ENCODE assay signal across 9 cellular contexts in genomic region chr11:123057604-123058305, GRCh38. TPM values are rescaled to one million over a fixed set of nuclear protein-coding genes. Genes with fewer than 3 reads are reported as not detected.
DNase-seq lines count a peak whose midpoint lies in the region; ATAC-seq, FAIRE-seq and TF ChIP-seq lines count a peak whose summit lies in the region.
"Had no signal": no experiment of that assay in that cellular context is flagged by ENCODE, and none has a peak within 500 bp of the region (broad histone marks: within the 10 kb centered on the region; RNA-seq: fewer than 3 reads in every experiment).

No MANE protein-coding gene starts in this region.

- H4K8ac ChIP-seq in H9 (replicated peaks; ENCODE audit: insufficient read length, low read depth, low read length), result no peak overlapping the region

- H2BK5ac ChIP-seq in H9 (ENCODE audit: insufficient read length, low read length), result no peak overlapping the region

- FAIRE-seq in urothelium cell line (lab: Jason Lieb, UNC), result no peak

- peak overlapping the region; percentile 97 to 100 (median 97) for H3K27ac Mint-ChIP-seq in CD4-positive, CD25-positive, alpha-beta regulatory T cell
- peak overlapping the region in 2 of 3 experiments; percentile 23 to 94; a peak in 3 of 7 replicates for H3K27ac Mint-ChIP-seq in H9
- H3K27ac Mint-ChIP-seq in activated naive CD8-positive, alpha-beta T cell treated with anti-CD3 and anti-CD28 coated beads, Interleukin-2, amount 50 U/mL, for 24 hours, result peak overlapping the region; percentile 100
- H3K27ac Mint-ChIP-seq in natural killer cell, result peak overlapping the region; percentile 99 to 100

- no peak overlapping the region for H3K4ac ChIP-seq in H9 (ENCODE audit: low read depth, low read length)

- H4K91ac ChIP-seq in H9 (ENCODE audit: insufficient read length, low read depth, low read length), result no peak overlapping the region

- peaks cover 8% of the 10 kb centered on the region for H3K23me2 ChIP-seq in H9 (ENCODE audit: insufficient read length, low read depth, low read length, poor library complexity, severe bottlenecking)

- H3K18ac ChIP-seq in H9 (ENCODE audit: insufficient read length, low read depth, low read length), result no peak overlapping the region

- H2BK120ac ChIP-seq in H9 (ENCODE audit: low read depth, low read length, poor library complexity, severe bottlenecking), result no peak overlapping the region

- no peaks in the 10 kb centered on the region for H3K27me3 ChIP-seq in CD4-positive, CD25-positive, alpha-beta regulatory T cell (ENCODE audit: control insufficient read depth, insufficient read depth, low read length)
- no peaks in the 10 kb centered on the region for H3K27me3 ChIP-seq in H9 (ENCODE audit: insufficient read depth, low read length)

- H3K9me3 ChIP-seq in CD4-positive, CD25-positive, alpha-beta regulatory T cell (ENCODE audit: control insufficient read depth in 2 of 2, low read length in 2 of 2), result no peaks in the 10 kb centered on the region
- no peaks in the 10 kb centered on the region for H3K9me3 ChIP-seq in H9 (ENCODE audit: control insufficient read depth, low read depth, low read length)

- peak overlapping the region; percentile 100 for H3K4me3 ChIP-seq in CD4-positive, CD25-positive, alpha-beta regulatory T cell (ENCODE audit: low read depth, low read length)

- no peak overlapping the region for H2BK12ac ChIP-seq in H9 (ENCODE audit: insufficient read length, low read depth, low read length)

- H3K9ac ChIP-seq in H9 (ENCODE audit: extremely low read depth, insufficient read length, low read length), result no peak overlapping the region

- no peaks in the 10 kb centered on the region for H4K20me1 ChIP-seq in H9 (ENCODE audit: control insufficient read depth, insufficient read depth, insufficient read length)

- H3K36me3 ChIP-seq in CD4-positive, CD25-positive, alpha-beta regulatory T cell (ENCODE audit: control insufficient read depth, insufficient read depth, low read length), result peaks cover 75% of the 10 kb centered on the region

- DNase-seq in CD4-positive, CD25-positive, alpha-beta regulatory T cell, result no peak
- DNase-seq in H9, result no peak
- no peak for DNase-seq in activated naive CD8-positive, alpha-beta T cell treated with anti-CD3 and anti-CD28 coated beads, Interleukin-2, amount 50 U/mL, for 24 hours
- no peak for DNase-seq in natural killer cell
- DNase-seq in urothelium cell line (ENCODE audit: low spot score), result no peak
- DNase-seq in amygdala (lab: John Stamatoyannopoulos, UW), result no peak
- no peak for DNase-seq in SW 1271 (lab: John Stamatoyannopoulos, UW)
- DNase-seq: SHP77 treated with DMSO at 0.1 percent for 48 hours had no signal

- H4K5ac ChIP-seq in H9 (ENCODE audit: insufficient read length, low read depth, low read length), result no peak overlapping the region

- H3K79me1 ChIP-seq in H9 (ENCODE audit: insufficient read depth, low read depth, low read length, poor library complexity, severe bottlenecking), result no peaks in the 10 kb centered on the region

- H3K56ac ChIP-seq in H9 (ENCODE audit: insufficient read length, low read depth, low read length), result no peak overlapping the region

- peak overlapping the region; percentile 66 for H3K27ac ChIP-seq in CD4-positive, CD25-positive, alpha-beta regulatory T cell (ENCODE audit: insufficient read depth, low read length, poor library complexity, severe bottlenecking)
- H3K27ac ChIP-seq in H9 (ENCODE audit: insufficient read length, low read depth, low read length), result no peak overlapping the region

- no peak overlapping the region for H3K23ac ChIP-seq in H9 (ENCODE audit: insufficient read length, low read depth, low read length)

- peaks cover 20 to 70% (median 61%) of the 10 kb centered on the region in 4 donors for H3K4me1 Mint-ChIP-seq in CD4-positive, CD25-positive, alpha-beta regulatory T cell
- H3K4me1 Mint-ChIP-seq in H9 (peaks cover 21 to 39% of the 10 kb centered on the region in 2 experiments), natural killer cell (peaks cover 66 to 85% of the 10 kb centered on the region in 2 donors)
- H3K4me1 Mint-ChIP-seq in activated naive CD8-positive, alpha-beta T cell treated with anti-CD3 and anti-CD28 coated beads, Interleukin-2, amount 50 U/mL, for 24 hours, result peaks cover 64% of the 10 kb centered on the region

- no peak for ATAC-seq in CD4-positive, CD25-positive, alpha-beta regulatory T cell (ENCODE audit: low read depth in 2 of 2)
- no peak for ATAC-seq in activated naive CD8-positive, alpha-beta T cell treated with anti-CD3 and anti-CD28 coated beads, Interleukin-2, amount 50 U/mL, for 24 hours
- ATAC-seq in natural killer cell, result no peak
- ATAC-seq in HG03378 (IDR thresholded peaks at IDR 0.05; ENCODE audit: unreplicated experiment), result no peak

- peaks cover 8% of the 10 kb centered on the region for H3K27me3 Mint-ChIP-seq in CD4-positive, CD25-positive, alpha-beta regulatory T cell
- H3K27me3 Mint-ChIP-seq in H9 (ENCODE audit: low read depth) (peaks cover 3% of the 10 kb centered on the region), natural killer cell (ENCODE audit: low read depth in 2 of 2) (no peaks in the 10 kb centered on the region)
- H3K27me3 Mint-ChIP-seq in activated naive CD8-positive, alpha-beta T cell treated with anti-CD3 and anti-CD28 coated beads, Interleukin-2, amount 50 U/mL, for 24 hours, result peaks cover 11% of the 10 kb centered on the region

- H3K9me3 Mint-ChIP-seq in CD4-positive, CD25-positive, alpha-beta regulatory T cell, result peaks cover 0 to 1% (median 0%) of the 10 kb centered on the region in 7 donors
- no peaks in the 10 kb centered on the region; a peak in 2 of 5 replicates for H3K9me3 Mint-ChIP-seq in H9
- no peaks in the 10 kb centered on the region for H3K9me3 Mint-ChIP-seq in activated naive CD8-positive, alpha-beta T cell treated with anti-CD3 and anti-CD28 coated beads, Interleukin-2, amount 50 U/mL, for 24 hours
- no peaks in the 10 kb centered on the region for H3K9me3 Mint-ChIP-seq in natural killer cell

- no peak overlapping the region for H2BK20ac ChIP-seq in H9 (ENCODE audit: low read depth, low read length, poor library complexity, severe bottlenecking)

- no peak overlapping the region for H2BK15ac ChIP-seq in H9 (ENCODE audit: low read depth, low read length)

- H3K4me3 Mint-ChIP-seq in CD4-positive, CD25-positive, alpha-beta regulatory T cell, result peak overlapping the region; percentile 88 to 100 (median 96)
- peak overlapping the region; percentile 32 to 97; a peak in 3 of 5 replicates for H3K4me3 Mint-ChIP-seq in H9
- H3K4me3 Mint-ChIP-seq in activated naive CD8-positive, alpha-beta T cell treated with anti-CD3 and anti-CD28 coated beads, Interleukin-2, amount 50 U/mL, for 24 hours, result peak overlapping the region; percentile 97
- H3K4me3 Mint-ChIP-seq in natural killer cell, result peak overlapping the region; percentile 25

- peaks cover 15% of the 10 kb centered on the region; the same call in 1 of the 2 replicates for H3K79me2 ChIP-seq in H9 (ENCODE audit: insufficient read depth, low read length)

- H3T11ph ChIP-seq in H9 (ENCODE audit: low read length), result no peak overlapping the region

- H2AFZ ChIP-seq in H9 (ENCODE audit: low read length), result no peak overlapping the region

- no CpG with 5 or more reads among the region's 5 CpGs for WGBS in H9 (ENCODE audit: extremely low coverage, insufficient read length, low lambda C conversion rate)

- no peak for TF ChIP-seq CTCF in H9 (conservative IDR thresholded peaks at IDR 0.05)
- no peak for TF ChIP-seq CTCF in natural killer cell (IDR thresholded peaks at IDR 0.05)

- H3K14ac ChIP-seq in H9 (ENCODE audit: insufficient read depth, low read length), result no peak overlapping the region

- no peak overlapping the region for H2AK5ac ChIP-seq in H9 (ENCODE audit: insufficient read length, low read length)

- peaks cover 79% of the 10 kb centered on the region for H3K36me3 Mint-ChIP-seq in CD4-positive, CD25-positive, alpha-beta regulatory T cell
- H3K36me3 Mint-ChIP-seq in H9 (ENCODE audit: insufficient read depth in 1 of 3, low read depth in 3 of 3) (peaks cover 50 to 77% (median 60%) of the 10 kb centered on the region in 3 experiments), natural killer cell (peaks cover 50% of the 10 kb centered on the region)
- H3K36me3 Mint-ChIP-seq in activated naive CD8-positive, alpha-beta T cell treated with anti-CD3 and anti-CD28 coated beads, Interleukin-2, amount 50 U/mL, for 24 hours (ENCODE audit: low read depth), result peaks cover 75% of the 10 kb centered on the region

- peaks cover 80% of the 10 kb centered on the region for H3K4me1 ChIP-seq in CD4-positive, CD25-positive, alpha-beta regulatory T cell (ENCODE audit: control insufficient read depth, insufficient read depth, low read length, poor library complexity, severe bottlenecking)
- no peaks in the 10 kb centered on the region for H3K4me1 ChIP-seq in H9 (ENCODE audit: insufficient read depth, low read length)

- intact Hi-C loops in natural killer cell (cut with micrococcal nuclease), result no loop called here

- H3K4me2 ChIP-seq in H9 (ENCODE audit: insufficient read depth, insufficient read length, low read length), result no peak overlapping the region

RNA-seq across cellular contexts. Expression of gene HSPA8, which starts 4.2 kb away (rescaled TPM):
- 1,352 TPM for total RNA-seq in CD4-positive, CD25-positive, alpha-beta regulatory T cell
- polyA plus RNA-seq in CD4-positive, CD25-positive, alpha-beta regulatory T cell, result 1,000 to 10,000 TPM; 1,495 to 1,932 (median 1,615) TPM
- 2,142 and 2,160 TPM in 2 replicates for total RNA-seq in H9 (2021)
- 100 to 1,000 TPM; 577 to 684 (median 633) TPM for total RNA-seq in natural killer cell

Comparison
In these comparisons a context has a peak if more than half of its experiments do, and no peak if none do; other contexts are left out.
1. H3K4me3 Mint-ChIP-seq: peak in every context shown above with its lines; median percentile 97 in activated naive CD8-positive, alpha-beta T cell treated with anti-CD3 and anti-CD28 coated beads, Interleukin-2, amount 50 U/mL, for 24 hours; 96 in CD4-positive, CD25-positive, alpha-beta regulatory T cell; 64 in H9; 25 in natural killer cell.